15 cellular contexts compared by ENCODE assay signal in the genomic region with DNA sequence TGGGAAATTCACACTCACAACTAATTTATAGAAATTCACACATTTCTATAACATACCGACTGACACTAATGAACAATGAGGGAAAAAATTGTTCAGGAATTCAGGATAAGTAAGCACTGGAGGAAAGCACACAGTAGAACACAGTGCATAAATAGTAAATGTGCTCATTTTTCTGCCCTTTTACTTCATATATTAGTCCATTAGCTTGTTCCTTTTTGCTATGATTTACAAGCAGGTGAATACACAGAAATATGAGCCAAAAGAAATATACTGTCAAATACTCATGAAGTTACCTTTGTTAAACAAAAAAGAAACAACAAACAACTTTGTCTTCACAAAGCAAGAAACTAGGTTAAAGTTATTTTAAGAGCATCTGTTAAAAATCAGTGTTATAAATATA.
A peak's percentile ranks its signal among the peaks of the same experiment; 100 is the strongest.
DNase-seq lines count a peak whose midpoint lies in the region; TF ChIP-seq lines count a peak whose summit lies in the region.
"Had no signal": no experiment of that assay in that cellular context is flagged by ENCODE, and none has a peak within 500 bp of the region (broad histone marks: within the 10 kb centered on the region; RNA-seq: fewer than 3 reads in every experiment).

No MANE protein-coding gene starts in this region.

- H4K20me1 ChIP-seq in BLaER1 treated with 17β-estradiol and CSF1 and Interleukin-3, amounts not matched to agents 10 nM and 100 nM: peaks cover 67 to 100% (median 99%) of the 10 kb centered on the region in 11 experiments; a peak in 21 of 22 replicates

- peaks cover 0 to 50% (median 17%) of the 10 kb centered on the region in 11 experiments; a peak in 12 of 22 replicates for H3K36me3 ChIP-seq in BLaER1 treated with 17β-estradiol and CSF1 and Interleukin-3, amounts not matched to agents 10 nM and 100 nM
- no peaks in the 10 kb centered on the region for H3K36me3 ChIP-seq in mucosa of rectum (ENCODE audit: control insufficient read depth in 2 of 2, insufficient read depth in 2 of 2, low read length in 2 of 2)
- H3K36me3 ChIP-seq: BE2C had no signal

- H3K27me3 ChIP-seq in BLaER1 treated with 17β-estradiol and CSF1 and Interleukin-3, amounts not matched to agents 10 nM and 100 nM: no peaks in the 10 kb centered on the region
- no peaks in the 10 kb centered on the region for H3K27me3 ChIP-seq in mucosa of rectum (ENCODE audit: control insufficient read depth in 2 of 2, insufficient read depth in 2 of 2, low read length in 2 of 2)
- H3K27me3 ChIP-seq: BE2C had no signal

- peaks cover 0 to 27% (median 13%) of the 10 kb centered on the region in 11 experiments; a peak in 10 of 22 replicates for H3K9me3 ChIP-seq in BLaER1 treated with 17β-estradiol and CSF1 and Interleukin-3, amounts not matched to agents 10 nM and 100 nM (replicated peaks in 1 of 11)
- no peaks in the 10 kb centered on the region for H3K9me3 ChIP-seq in mucosa of rectum (ENCODE audit: control insufficient read depth in 2 of 2, low read length in 2 of 2)
- H3K9me3 ChIP-seq: BE2C had no signal

- TF ChIP-seq CTCF in 22Rv1 (IDR thresholded peaks at IDR 0.05): no peak
- no peak for TF ChIP-seq CTCF in VCaP (conservative IDR thresholded peaks at IDR 0.05)

- DNase-seq in caudate nucleus (lab: John Stamatoyannopoulos, UW) (no peak), GM03348 (ENCODE audit: low spot score) (no peak), T1000 (lab: John Stamatoyannopoulos, UW) (no peak)
- DNase-seq: BE2C, HFFc6, NCI-H1092, NCI-H2107, NCI-H226, NCI-H526 treated with DMSO at 0.1 percent for 48 hours had no signal

- H3K27ac ChIP-seq in 22Rv1: peak overlapping the region; percentile 23
- H3K27ac ChIP-seq in BLaER1 treated with 17β-estradiol and CSF1 and Interleukin-3, amounts not matched to agents 10 nM and 100 nM: peak overlapping the region in 2 of 11 experiments; percentile 6 to 19; a peak in 2 of 22 replicates
- peak overlapping the region; percentile 81 for H3K27ac ChIP-seq in VCaP
- H3K27ac ChIP-seq in mucosa of rectum (ENCODE audit: low read depth in 2 of 2, low read length in 2 of 2): peak overlapping the region; percentile 48 to 50
- no peak overlapping the region for H3K27ac ChIP-seq in caudate nucleus (ENCODE audit: low read depth, low read length)

- peaks cover 44 to 86% (median 79%) of the 10 kb centered on the region in 10 experiments for H3K4me1 ChIP-seq in BLaER1 treated with 17β-estradiol and CSF1 and Interleukin-3, amounts not matched to agents 10 nM and 100 nM
- peaks cover 48 to 78% of the 10 kb centered on the region in 2 donors for H3K4me1 ChIP-seq in mucosa of rectum (ENCODE audit: control insufficient read depth in 2 of 2, insufficient read depth in 2 of 2, low read length in 2 of 2)

- peak overlapping the region in 3 of 10 experiments; percentile 9 to 38 (median 36); a peak in 4 of 20 replicates for H3K4me3 ChIP-seq in BLaER1 treated with 17β-estradiol and CSF1 and Interleukin-3, amounts not matched to agents 10 nM and 100 nM
- H3K4me3 ChIP-seq in mucosa of rectum (ENCODE audit: low read length in 2 of 2): peak overlapping the region in 1 of 2 donors; percentile 8
- H3K4me3 ChIP-seq: GM23338, K562 had no signal

- H3K9ac ChIP-seq in BLaER1 treated with 17β-estradiol and CSF1 and Interleukin-3, amounts not matched to agents 10 nM and 100 nM: no peak overlapping the region; a peak in 1 of 22 replicates
- peak overlapping the region in 1 of 2 donors; percentile 35 for H3K9ac ChIP-seq in mucosa of rectum (ENCODE audit: low read depth in 1 of 2, low read length in 2 of 2)

- H3K4me2 ChIP-seq in BLaER1 treated with 17β-estradiol and CSF1 and Interleukin-3, amounts not matched to agents 10 nM and 100 nM: peak overlapping the region in 10 of 11 experiments; percentile 8 to 95 (median 68); a peak in 17 of 22 replicates
- H3K4me2 ChIP-seq: GM23338 had no signal
